Comparison of ENCODE assay signal across 18 cellular contexts in the genomic region with DNA sequence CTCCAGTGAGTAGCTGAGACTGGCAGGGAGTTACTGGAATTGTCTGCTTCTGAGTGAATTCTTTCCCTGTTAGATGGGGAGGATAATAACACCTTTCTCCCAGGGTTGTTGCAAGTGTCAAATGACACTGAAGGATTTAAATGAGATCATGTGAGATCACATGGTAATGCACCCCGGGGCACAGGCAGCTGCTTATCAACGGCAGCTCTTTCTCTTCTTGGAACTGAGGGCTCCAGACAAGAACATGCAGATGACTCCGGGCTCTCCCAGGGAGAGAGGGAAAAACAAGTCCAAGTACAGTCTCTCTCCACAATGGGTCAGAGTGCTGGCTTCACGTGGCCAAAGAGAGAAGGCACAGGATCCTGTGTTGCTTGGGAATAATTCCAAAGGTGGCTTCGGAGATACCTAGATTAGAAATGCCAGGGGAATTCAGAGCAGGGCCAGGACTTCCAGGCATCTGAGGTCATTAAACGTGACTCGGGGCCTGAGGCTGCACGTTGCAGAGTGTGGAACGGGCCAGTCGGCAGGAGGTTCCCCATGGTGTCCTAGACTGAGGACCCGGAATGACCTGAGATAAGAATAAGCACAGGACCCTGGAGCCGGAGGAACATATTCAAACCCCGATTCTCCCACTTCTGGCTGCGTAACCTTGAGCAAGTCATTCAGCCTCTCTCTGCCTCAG.
DNase-seq lines count a peak whose midpoint lies in the region; ATAC-seq and TF ChIP-seq lines count a peak whose summit lies in the region.
"Had no signal": no experiment of that assay in that cellular context is flagged by ENCODE, and none has a peak within 500 bp of the region (broad histone marks: within the 10 kb centered on the region; RNA-seq: fewer than 3 reads in every experiment).

No MANE protein-coding gene starts in this region.

- H2BK20ac ChIP-seq in H9 (ENCODE audit: low read depth, low read length, poor library complexity, severe bottlenecking): no peak overlapping the region

- no peak overlapping the region for H3K18ac ChIP-seq in H9 (ENCODE audit: insufficient read length, low read depth, low read length)

- H3K79me1 ChIP-seq in H9 (ENCODE audit: insufficient read depth, low read depth, low read length, poor library complexity, severe bottlenecking): no peaks in the 10 kb centered on the region

- no peaks in the 10 kb centered on the region for H3K36me3 Mint-ChIP-seq in H9 (ENCODE audit: insufficient read depth in 1 of 3, low read depth in 3 of 3)
- H3K36me3 Mint-ChIP-seq in chondrocyte (ENCODE audit: low read depth): no peaks in the 10 kb centered on the region
- H3K36me3 Mint-ChIP-seq in neural crest cell (ENCODE audit: low read depth): peaks cover 2% of the 10 kb centered on the region
- H3K36me3 Mint-ChIP-seq in stimulated activated memory B cell treated with anti-CD40 and anti-IgM and Interleukin-4, amounts not matched to agents 10 μg/mL and 1 μg/mL and 100 μg/mL, for 72 hours: no peaks in the 10 kb centered on the region
- H3K36me3 Mint-ChIP-seq: activated CD8-positive, alpha-beta memory T cell treated with anti-CD3 and anti-CD28 coated beads, Interleukin-2, amount 10 ng/mL, durations not matched to agents 7 days and 5 days had no signal

- no peak overlapping the region for H3T11ph ChIP-seq in H9 (ENCODE audit: low read length)

- no peak overlapping the region for H3K9ac ChIP-seq in H9 (ENCODE audit: extremely low read depth, insufficient read length, low read length)

- H3K79me2 ChIP-seq in H9 (ENCODE audit: insufficient read depth, low read length): no peaks in the 10 kb centered on the region

- H2BK12ac ChIP-seq in H9 (ENCODE audit: insufficient read length, low read depth, low read length): no peak overlapping the region

- H3K23ac ChIP-seq in H9 (ENCODE audit: insufficient read length, low read depth, low read length): no peak overlapping the region

- H2BK15ac ChIP-seq in H9 (ENCODE audit: low read depth, low read length): no peak overlapping the region

- H2AK5ac ChIP-seq in H9 (ENCODE audit: insufficient read length, low read length): no peak overlapping the region

- TF ChIP-seq CTCF in H9 (conservative IDR thresholded peaks at IDR 0.05) (no peak), chondrocyte (IDR thresholded peaks at IDR 0.05) (no peak), neural crest cell (conservative IDR thresholded peaks at IDR 0.05) (no peak)

- H3K4me1 Mint-ChIP-seq in H9 (peaks cover 52 to 64% of the 10 kb centered on the region in 2 experiments), chondrocyte (ENCODE audit: low read depth) (peaks cover 2% of the 10 kb centered on the region), neural crest cell (peaks cover 43% of the 10 kb centered on the region)
- H3K4me1 Mint-ChIP-seq in stimulated activated memory B cell treated with anti-CD40 and anti-IgM and Interleukin-4, amounts not matched to agents 10 μg/mL and 1 μg/mL and 100 μg/mL, for 72 hours: peaks cover 8% of the 10 kb centered on the region
- H3K4me1 Mint-ChIP-seq: activated B cell treated with CpG ODN at 0.5 μM for 24 hours; activated CD8-positive, alpha-beta memory T cell treated with anti-CD3 and anti-CD28 coated beads, Interleukin-2, amount 10 ng/mL, durations not matched to agents 7 days and 5 days had no signal

- H3K4me3 Mint-ChIP-seq in H9 (no peak overlapping the region), chondrocyte (ENCODE audit: unreplicated experiment) (no peak overlapping the region), neural crest cell (no peak overlapping the region)
- no peak overlapping the region for H3K4me3 Mint-ChIP-seq in stimulated activated memory B cell treated with anti-CD40 and anti-IgM and Interleukin-4, amounts not matched to agents 10 μg/mL and 1 μg/mL and 100 μg/mL, for 72 hours
- H3K4me3 Mint-ChIP-seq: activated B cell treated with CpG ODN at 0.5 μM for 24 hours; activated CD8-positive, alpha-beta memory T cell treated with anti-CD3 and anti-CD28 coated beads, Interleukin-2, amount 10 ng/mL, durations not matched to agents 7 days and 5 days; activated naive CD4-positive, alpha-beta T cell treated with anti-CD3 and anti-CD28 coated beads for 36 hours had no signal

- no peak overlapping the region for H2BK5ac ChIP-seq in H9 (ENCODE audit: insufficient read length, low read length)

- H3K4me2 ChIP-seq in H9 (ENCODE audit: insufficient read depth, insufficient read length, low read length): no peak overlapping the region

- no peak for ATAC-seq in HG02610 (IDR thresholded peaks at IDR 0.05; ENCODE audit: unreplicated experiment)
- ATAC-seq in GM18498 (IDR thresholded peaks at IDR 0.05; ENCODE audit: unreplicated experiment): no peak
- no peak for ATAC-seq in stimulated activated memory B cell treated with anti-CD40 and anti-IgM and Interleukin-4, amounts not matched to agents 10 μg/mL and 1 μg/mL and 100 μg/mL, for 72 hours
- ATAC-seq: activated CD8-positive, alpha-beta memory T cell treated with anti-CD3 and anti-CD28 coated beads, Interleukin-2, amount 10 ng/mL, durations not matched to agents 7 days and 5 days; GM12878; stimulated activated naive CD8-positive, alpha-beta T cell treated with anti-CD3 and anti-CD28 coated beads, Interleukin-15, Interleukin-2, amounts not matched to agents 100 U/mL and 50 U/mL, for 24 hours had no signal

- H3K9me3 Mint-ChIP-seq in H9: no peaks in the 10 kb centered on the region; a peak in 1 of 5 replicates
- no peaks in the 10 kb centered on the region for H3K9me3 Mint-ChIP-seq in chondrocyte (ENCODE audit: low read depth)
- H3K9me3 Mint-ChIP-seq in neural crest cell: no peaks in the 10 kb centered on the region
- no peaks in the 10 kb centered on the region for H3K9me3 Mint-ChIP-seq in stimulated activated memory B cell treated with anti-CD40 and anti-IgM and Interleukin-4, amounts not matched to agents 10 μg/mL and 1 μg/mL and 100 μg/mL, for 72 hours
- H3K9me3 Mint-ChIP-seq: activated B cell treated with CpG ODN at 0.5 μM for 24 hours; activated naive CD4-positive, alpha-beta T cell treated with anti-CD3 and anti-CD28 coated beads for 36 hours had no signal

- H2AFZ ChIP-seq in H9 (ENCODE audit: low read length): no peak overlapping the region

- H3K23me2 ChIP-seq in H9 (ENCODE audit: insufficient read length, low read depth, low read length, poor library complexity, severe bottlenecking): peaks cover 4% of the 10 kb centered on the region

- no peak overlapping the region for H3K27ac ChIP-seq in H9 (ENCODE audit: insufficient read length, low read depth, low read length)
- H3K27ac ChIP-seq: brain microvascular endothelial cell, uterus had no signal

- no peak overlapping the region for H3K4ac ChIP-seq in H9 (ENCODE audit: low read depth, low read length)

- no peak overlapping the region for H4K5ac ChIP-seq in H9 (ENCODE audit: insufficient read length, low read depth, low read length)

- H4K91ac ChIP-seq in H9 (ENCODE audit: insufficient read length, low read depth, low read length): no peak overlapping the region

- H3K4me1 ChIP-seq in H9 (ENCODE audit: insufficient read depth, low read length): peaks cover 3% of the 10 kb centered on the region
- H3K4me1 ChIP-seq: BE2C, uterus had no signal

- H3K27me3 Mint-ChIP-seq in H9 (ENCODE audit: low read depth): peaks cover 32% of the 10 kb centered on the region
- H3K27me3 Mint-ChIP-seq in chondrocyte (ENCODE audit: low read depth): peaks cover 33% of the 10 kb centered on the region
- H3K27me3 Mint-ChIP-seq in neural crest cell (ENCODE audit: low read depth): no peaks in the 10 kb centered on the region
- H3K27me3 Mint-ChIP-seq in stimulated activated memory B cell treated with anti-CD40 and anti-IgM and Interleukin-4, amounts not matched to agents 10 μg/mL and 1 μg/mL and 100 μg/mL, for 72 hours: peaks cover 28% of the 10 kb centered on the region

- H3K56ac ChIP-seq in H9 (ENCODE audit: insufficient read length, low read depth, low read length): no peak overlapping the region

- H4K20me1 ChIP-seq in H9 (ENCODE audit: control insufficient read depth, insufficient read depth, insufficient read length): no peaks in the 10 kb centered on the region

- no peaks in the 10 kb centered on the region for H3K27me3 ChIP-seq in H9 (ENCODE audit: insufficient read depth, low read length)
- H3K27me3 ChIP-seq: brain microvascular endothelial cell, uterus had no signal

- H3K14ac ChIP-seq in H9 (ENCODE audit: insufficient read depth, low read length): no peak overlapping the region; the same call in 1 of the 2 replicates

- DNase-seq in H9 (peak; percentile 54), NCI-H2227 (lab: John Stamatoyannopoulos, UW; ENCODE audit: unreplicated experiment) (peak; percentile 59), chondrocyte (ENCODE audit: low spot score) (peak; percentile 30), neural crest cell (ENCODE audit: low read depth, low spot score) (no peak)
- no peak for DNase-seq in effector CD4-positive, alpha-beta T cell
- DNase-seq: activated B cell treated with CpG ODN at 0.5 μM for 24 hours; activated CD8-positive, alpha-beta memory T cell treated with anti-CD3 and anti-CD28 coated beads, Interleukin-2, amount 10 ng/mL, durations not matched to agents 7 days and 5 days; activated naive CD4-positive, alpha-beta T cell treated with anti-CD3 and anti-CD28 coated beads for 36 hours; BE2C; brain microvascular endothelial cell; kidney glomerular epithelial cell; NCI-H1092; stimulated activated naive CD8-positive, alpha-beta T cell treated with anti-CD3 and anti-CD28 coated beads, Interleukin-15, Interleukin-2, amounts not matched to agents 100 U/mL and 50 U/mL, for 24 hours; uterus had no signal

- no peak overlapping the region for H2BK120ac ChIP-seq in H9 (ENCODE audit: low read depth, low read length, poor library complexity, severe bottlenecking)

- no peak overlapping the region for H4K8ac ChIP-seq in H9 (replicated peaks; ENCODE audit: insufficient read length, low read depth, low read length)

- H3K27ac Mint-ChIP-seq in H9: no peak overlapping the region
- H3K27ac Mint-ChIP-seq in chondrocyte (ENCODE audit: unreplicated experiment): no peak overlapping the region
- peak overlapping the region; percentile 76 for H3K27ac Mint-ChIP-seq in neural crest cell (ENCODE audit: unreplicated experiment)
- no peak overlapping the region for H3K27ac Mint-ChIP-seq in stimulated activated memory B cell treated with anti-CD40 and anti-IgM and Interleukin-4, amounts not matched to agents 10 μg/mL and 1 μg/mL and 100 μg/mL, for 72 hours
- H3K27ac Mint-ChIP-seq: activated B cell treated with CpG ODN at 0.5 μM for 24 hours; activated CD8-positive, alpha-beta memory T cell treated with anti-CD3 and anti-CD28 coated beads, Interleukin-2, amount 10 ng/mL, durations not matched to agents 7 days and 5 days; activated naive CD4-positive, alpha-beta T cell treated with anti-CD3 and anti-CD28 coated beads for 36 hours had no signal

- H3K9me3 ChIP-seq in H9 (ENCODE audit: control insufficient read depth, low read depth, low read length): no peaks in the 10 kb centered on the region
- H3K9me3 ChIP-seq: BE2C, uterus had no signal

- no CpG with 5 or more reads among the region's 14 CpGs for WGBS in H9 (ENCODE audit: extremely low coverage, insufficient read length, low lambda C conversion rate)

Comparison
In these comparisons a context has a peak if more than half of its experiments do, and no peak if none do; other contexts are left out.
1. DNase-seq: peak in H9 (single experiment), NCI-H2227 (single experiment) and chondrocyte (single experiment); none in neural crest cell (single experiment) and effector CD4-positive, alpha-beta T cell (single experiment).